23 cellular contexts compared by ENCODE assay signal in the genomic region with DNA sequence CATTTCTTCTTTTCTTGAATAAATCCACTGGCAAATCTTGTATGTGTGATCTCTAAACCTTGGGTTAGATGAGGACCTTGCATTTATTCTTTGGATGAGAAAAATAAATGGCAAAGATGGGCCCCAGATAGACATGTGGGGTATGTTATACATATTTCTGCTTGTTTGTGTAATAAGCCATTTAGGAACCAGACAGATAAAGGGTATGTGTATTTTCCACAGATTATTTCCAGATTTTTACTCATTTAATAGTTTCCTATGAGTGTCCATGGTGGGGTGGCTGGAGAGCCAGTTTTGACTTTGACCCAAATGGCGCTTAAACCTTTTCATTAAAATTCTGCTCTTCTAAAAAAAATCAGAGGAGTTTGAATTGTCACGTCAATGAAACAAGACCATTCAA.
DNase-seq lines count a peak whose midpoint lies in the region; TF ChIP-seq lines count a peak whose summit lies in the region.
"Had no signal": no experiment of that assay in that cellular context is flagged by ENCODE, and none has a peak within 500 bp of the region (broad histone marks: within the 10 kb centered on the region; RNA-seq: fewer than 3 reads in every experiment).

No MANE protein-coding gene starts in this region.

- DNase-seq in MV-4-11 (lab: John Stamatoyannopoulos, UW) = peak; percentile 29
- DNase-seq in SK-N-DZ (ENCODE audit: low spot score) = peak; percentile 96
- no peak for DNase-seq in GM13976 (ENCODE audit: low spot score)
- DNase-seq in NCI-H128 (lab: John Stamatoyannopoulos, UW; ENCODE audit: unreplicated experiment) = no peak
- DNase-seq: 8988T; ACHN; AML-193; C1 segment of cervical spinal cord; Caco-2; Calu3; CD4-positive, alpha-beta memory T cell; CD4-positive, alpha-beta T cell; CD4-positive, CD25-positive, alpha-beta regulatory T cell; CD8-positive, alpha-beta memory T cell; CD8-positive, alpha-beta T cell; COR-L47; DMS 273 treated with DMSO at 0.1 percent for 48 hours; DMS153; DMS53; DMS79; DMS79 treated with DMSO at 0.1 percent for 48 hours; DND-41; EL had no signal

- in situ Hi-C loops in GM13976 (cut with MboI; ENCODE audit: low sequenced_read_pairs, unreplicated experiment) = no loop called here

- no peak for TF ChIP-seq CTCF in GM13976 (IDR thresholded peaks at IDR 0.05; ENCODE audit: borderline replicate concordance, control extremely low read depth, extremely low read depth, insufficient read depth, missing control alignments)

Comparison
In these comparisons a context has a peak if more than half of its experiments do, and no peak if none do; other contexts are left out.
1. DNase-seq: peak in MV-4-11 (single experiment) and SK-N-DZ (single experiment); none in GM13976 (single experiment) and NCI-H128 (single experiment).